In genomic region chr11:116913000-116913399, GRCh38 we compare ENCODE assay signal across 11 cellular contexts.
DNase-seq lines count a peak whose midpoint lies in the region; ATAC-seq and TF ChIP-seq lines count a peak whose summit lies in the region.
"Had no signal": no experiment of that assay in that cellular context is flagged by ENCODE, and none has a peak within 500 bp of the region (broad histone marks: within the 10 kb centered on the region; RNA-seq: fewer than 3 reads in every experiment).

No MANE protein-coding gene starts in this region.

- H3K4me1 ChIP-seq in MM.1S (ENCODE audit: low read length), result peaks cover 12% of the 10 kb centered on the region

- no peaks in the 10 kb centered on the region for H4K20me1 ChIP-seq in MM.1S (ENCODE audit: insufficient read depth, low read length)

- no peaks in the 10 kb centered on the region for H3K27me3 ChIP-seq in MM.1S (replicated peaks; ENCODE audit: insufficient read depth, low read length)

- TF ChIP-seq CTCF in retinal pigment epithelial cell (conservative IDR thresholded peaks at IDR 0.05; ENCODE audit: low read depth, low read length) (no peak), MM.1S (IDR thresholded peaks at IDR 0.05; ENCODE audit: low read length) (no peak)

- no peaks in the 10 kb centered on the region for H3F3A ChIP-seq in MM.1S (ENCODE audit: insufficient read depth, low read length)

- no peaks in the 10 kb centered on the region for H3K9me3 ChIP-seq in MM.1S (replicated peaks; ENCODE audit: insufficient read depth, low read length)

- no peak for ATAC-seq in HG03039 (IDR thresholded peaks at IDR 0.05; ENCODE audit: unreplicated experiment)
- ATAC-seq in GM21529 (IDR thresholded peaks at IDR 0.05; ENCODE audit: unreplicated experiment), result no peak

- H3K9me2 ChIP-seq in MM.1S (replicated peaks; ENCODE audit: insufficient read depth, low read length), result no peaks in the 10 kb centered on the region

- H3K9ac ChIP-seq in MM.1S (ENCODE audit: low read length), result no peak overlapping the region

- peak; percentile 70 for DNase-seq in EL
- peak; percentile 56 for DNase-seq in NCI-H226
- peak; percentile 3 for DNase-seq in epithelial cell of prostate (ENCODE audit: low read depth, low spot score)
- peak; percentile 26 for DNase-seq in retinal pigment epithelial cell (ENCODE audit: low read depth)
- no peak for DNase-seq in MM.1S
- DNase-seq: activated CD4-positive, alpha-beta T cell treated with anti-CD3 and anti-CD28 coated beads, Interleukin-2, amount 50 U/mL, for 1 hour; NCI-H1417; NCI-H774; stimulated activated CD4-positive, alpha-beta T cell treated with anti-CD3 and anti-CD28 coated beads, Interleukin-15, amount 100 ng/mL, for 24 hours had no signal

- no peaks in the 10 kb centered on the region for H3K36me3 ChIP-seq in MM.1S (replicated peaks; ENCODE audit: insufficient read depth, low read length)

- no peak overlapping the region for H2AFZ ChIP-seq in MM.1S (ENCODE audit: low read length)

- peaks cover 11% of the 10 kb centered on the region; the same call in 1 of the 2 replicates for H3K79me2 ChIP-seq in MM.1S (ENCODE audit: low read length)

- no peak overlapping the region for H3K4me2 ChIP-seq in MM.1S (ENCODE audit: low read depth, low read length)

- H3K27ac ChIP-seq in epithelial cell of prostate, result no peak overlapping the region
- no peak overlapping the region for H3K27ac ChIP-seq in MM.1S (ENCODE audit: low read length)

- H3K4me3 ChIP-seq in retinal pigment epithelial cell (ENCODE audit: low read length) (no peak overlapping the region), MM.1S (ENCODE audit: low read length) (no peak overlapping the region)
